In the genomic region with DNA sequence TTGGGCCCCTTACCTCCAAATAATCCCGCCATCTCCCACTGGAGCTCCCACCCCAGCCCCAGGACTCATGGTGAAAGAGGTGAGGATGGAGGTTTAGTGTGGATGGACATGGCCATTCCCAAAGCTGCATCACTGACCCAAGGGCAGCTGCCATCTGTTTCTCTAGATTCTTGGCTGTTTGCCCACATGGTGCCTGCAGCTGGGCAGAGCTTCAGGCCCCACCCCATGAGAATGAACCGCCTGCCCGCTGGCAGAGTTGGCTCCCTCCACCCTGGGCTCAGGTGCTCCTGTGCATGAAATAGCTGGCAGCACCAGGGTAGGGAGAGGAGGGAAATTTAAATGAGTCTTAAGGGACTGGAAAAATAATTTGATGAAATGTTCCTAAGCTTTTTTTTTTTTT, we compare ENCODE assay signal across 19 cellular contexts. TPM values are rescaled to one million over a fixed set of nuclear protein-coding genes. Genes with fewer than 3 reads are reported as not detected.
DNase-seq lines count a peak whose midpoint lies in the region; ATAC-seq and TF ChIP-seq lines count a peak whose summit lies in the region.
"Had no signal": no experiment of that assay in that cellular context is flagged by ENCODE, and none has a peak within 500 bp of the region (broad histone marks: within the 10 kb centered on the region; RNA-seq: fewer than 3 reads in every experiment).

No MANE protein-coding gene starts in this region.

- no peaks in the 10 kb centered on the region for H3K36me3 ChIP-seq in right atrium auricular region
- no peaks in the 10 kb centered on the region for H3K36me3 ChIP-seq in esophagus muscularis mucosa
- H3K36me3 ChIP-seq: uterus had no signal

- TF ChIP-seq POLR2A in esophagus muscularis mucosa (IDR thresholded peaks at IDR 0.05; ENCODE audit: low read depth): no peak

- H3K4me1 Mint-ChIP-seq in progenitor cell of endocrine pancreas (ENCODE audit: low read depth): peaks cover 12% of the 10 kb centered on the region

- DNase-seq in right atrium auricular region (ENCODE audit: low spot score): peak; percentile 5
- no peak for DNase-seq in cardiac septum (ENCODE audit: low spot score)
- peak; percentile 21 for DNase-seq in NCI-H748 treated with DMSO at 0.1 percent for 48 hours (lab: John Stamatoyannopoulos, UW)
- peak; percentile 62 for DNase-seq in esophagus muscularis mucosa (ENCODE audit: extremely low spot score)
- DNase-seq in amniotic stem cell (lab: John Stamatoyannopoulos, UW): no peak
- DNase-seq in progenitor cell of endocrine pancreas (ENCODE audit: low spot score, unreplicated experiment): no peak
- DNase-seq: activated CD4-positive, alpha-beta T cell treated with anti-CD3 and anti-CD28 coated beads for 48 hours; erythroblast; foreskin keratinocyte; Karpas-422; SHP77 treated with DMSO at 0.1 percent for 48 hours; substantia nigra; T-cell; uterus had no signal

- H3K4me3 ChIP-seq in right atrium auricular region: no peak overlapping the region
- no peak overlapping the region for H3K4me3 ChIP-seq in esophagus muscularis mucosa
- H3K4me3 ChIP-seq: uterus had no signal

- TF ChIP-seq EP300 in esophagus muscularis mucosa (IDR thresholded peaks at IDR 0.05): no peak

- no peaks in the 10 kb centered on the region for H3K27me3 Mint-ChIP-seq in progenitor cell of endocrine pancreas
- H3K27me3 Mint-ChIP-seq: activated naive CD8-positive, alpha-beta T cell; T-cell had no signal

- no peaks in the 10 kb centered on the region for H3K4me1 ChIP-seq in right atrium auricular region
- H3K4me1 ChIP-seq in esophagus muscularis mucosa: no peaks in the 10 kb centered on the region
- H3K4me1 ChIP-seq: foreskin keratinocyte, uterus had no signal

- peaks cover 5% of the 10 kb centered on the region for H3K9me3 Mint-ChIP-seq in progenitor cell of endocrine pancreas (ENCODE audit: low read depth)
- H3K9me3 Mint-ChIP-seq: CD8-positive, alpha-beta T cell; T-cell had no signal

- H3K27me3 ChIP-seq in right atrium auricular region: no peaks in the 10 kb centered on the region
- H3K27me3 ChIP-seq in esophagus muscularis mucosa: peaks cover 0 to 8% (median 0%) of the 10 kb centered on the region in 4 donors
- H3K27me3 ChIP-seq: foreskin keratinocyte, uterus had no signal

- H3K27ac ChIP-seq in right atrium auricular region: no peak overlapping the region
- H3K27ac ChIP-seq in esophagus muscularis mucosa (replicated peaks in 1 of 4): no peak overlapping the region
- H3K27ac ChIP-seq: foreskin keratinocyte, uterus had no signal

- 91% methylated on average over 3 of the region's 3 CpGs for WGBS in esophagus muscularis mucosa

- intact Hi-C loops in cardiac septum (cut with DNase I) (no loop called here), esophagus muscularis mucosa (cut with DNase I) (no loop called here)

- H3K27ac Mint-ChIP-seq in progenitor cell of endocrine pancreas: no peak overlapping the region

- no peak for TF ChIP-seq CTCF in right atrium auricular region (IDR thresholded peaks at IDR 0.05)
- TF ChIP-seq CTCF in esophagus muscularis mucosa (IDR thresholded peaks at IDR 0.05): no peak
- no peak for TF ChIP-seq CTCF in progenitor cell of endocrine pancreas (IDR thresholded peaks at IDR 0.05; ENCODE audit: unreplicated experiment)

- H3K36me3 Mint-ChIP-seq in progenitor cell of endocrine pancreas (ENCODE audit: insufficient read depth): peaks cover 2% of the 10 kb centered on the region

- H3K4me3 Mint-ChIP-seq in progenitor cell of endocrine pancreas (ENCODE audit: low read depth): no peak overlapping the region
- H3K4me3 Mint-ChIP-seq: activated naive CD8-positive, alpha-beta T cell; CD8-positive, alpha-beta T cell; nephron progenitor cell had no signal

- no peak for ATAC-seq in activated CD4-positive, CD25-positive, alpha-beta regulatory T cell treated with anti-CD3 and anti-CD28 coated beads, Interleukin-2, amount 50 U/mL, for 24 hours
- ATAC-seq: CD8-positive, alpha-beta T cell; foreskin keratinocyte; T-cell had no signal

- no peaks in the 10 kb centered on the region for H3K9me3 ChIP-seq in right atrium auricular region
- no peaks in the 10 kb centered on the region for H3K9me3 ChIP-seq in esophagus muscularis mucosa
- H3K9me3 ChIP-seq: uterus had no signal

RNA-seq across cellular contexts. Expression of gene SCML4, which starts 17.4 kb away (rescaled TPM):
- under 1 TPM; 0.28 to 0.44 TPM for total RNA-seq in right atrium auricular region
- total RNA-seq in cardiac septum: not detected
- total RNA-seq in esophagus muscularis mucosa: 1 to 10 TPM in 1 of 4 donors, under 1 TPM in 3; 0.32 to 1.2 (median 0.38) TPM
- total RNA-seq in progenitor cell of endocrine pancreas: 0.31 and 0.69 TPM in 2 replicates
- total RNA-seq: astrocyte, foreskin keratinocyte had no signal

Comparison
In these comparisons a context has a peak if more than half of its experiments do, and no peak if none do; other contexts are left out.
1. DNase-seq: peak in right atrium auricular region (single experiment), NCI-H748 treated with DMSO at 0.1 percent for 48 hours (single experiment) and esophagus muscularis mucosa (single experiment); none in cardiac septum (single experiment), amniotic stem cell (single experiment) and progenitor cell of endocrine pancreas (single experiment).